In genomic region chr9:109245300-109245897, GRCh38 we compare ENCODE assay signal across 15 cellular contexts.
A peak's percentile ranks its signal among the peaks of the same experiment; 100 is the strongest.
DNase-seq lines count a peak whose midpoint lies in the region; ATAC-seq and TF ChIP-seq lines count a peak whose summit lies in the region.
"Had no signal": no experiment of that assay in that cellular context is flagged by ENCODE, and none has a peak within 500 bp of the region (broad histone marks: within the 10 kb centered on the region; RNA-seq: fewer than 3 reads in every experiment).

No MANE protein-coding gene starts in this region.

- no peak for TF ChIP-seq CTCF in WTC11 (IDR thresholded peaks at IDR 0.05)

- no peak overlapping the region for H3K4me3 Mint-ChIP-seq in WTC11
- H3K4me3 Mint-ChIP-seq: activated CD8-positive, alpha-beta T cell treated with anti-CD3 and anti-CD28 coated beads, Interleukin-2, amount 10 ng/mL, durations not matched to agents 7 days and 5 days; activated naive CD8-positive, alpha-beta T cell treated with anti-CD3 and anti-CD28 coated beads, Interleukin-2, amount 10 ng/mL, durations not matched to agents 7 days and 5 days; CD8-positive, alpha-beta memory T cell; dendritic cell treated with granulocyte-macrophage colony-stimulating factor and Interleukin-4, amounts not matched to agents 40 ng/mL and 50 ng/mL, for 4 days; natural killer cell had no signal

- no peaks in the 10 kb centered on the region for H3K27me3 Mint-ChIP-seq in WTC11 (ENCODE audit: low read depth)

- POLR2A ChIA-PET in WTC11 (lab: Charles Lee), result no interaction called here

- CTCF ChIA-PET in WTC11 (lab: Charles Lee), result interaction anchor here (0.6 to 0.7 kb wide), 2 partner anchors 136 to 168 kb away, joined by 3 read pairs; no protein-coding TSS in a partner anchor

- intact Hi-C loops in Right ventricle myocardium inferior (cut with DNase I) (loop anchor here (5.0 kb wide), 1 partner anchor 227 kb away; no protein-coding TSS in a partner anchor), cardiac septum (cut with DNase I) (loop anchor here (2.0 to 10.0 kb wide), 2 partner anchors 75 to 269 kb away; partner anchors contain the start of gene EPB41L4B), left cardiac atrium (cut with DNase I) (loop anchor here in 1 of 2 donors (2.0 kb wide), 1 partner anchor 71 kb away; no protein-coding TSS in a partner anchor)

- DNase-seq in Right ventricle myocardium inferior (ENCODE audit: missing footprints) (no peak), cardiac septum (ENCODE audit: low spot score) (no peak), WTC11 (ENCODE audit: low spot score) (no peak), left cardiac atrium (no peak), middle frontal gyrus (ENCODE audit: extremely low spot score, low spot score) (no peak)
- DNase-seq: activated naive CD8-positive, alpha-beta T cell treated with anti-CD3 and anti-CD28 coated beads, Interleukin-2, amount 10 ng/mL, durations not matched to agents 7 days and 5 days; central memory CD4-positive, alpha-beta T cell; MG63 had no signal

- peaks cover 11% of the 10 kb centered on the region; the same call in 1 of the 2 replicates for H3K36me3 Mint-ChIP-seq in WTC11
- H3K36me3 Mint-ChIP-seq: activated naive CD8-positive, alpha-beta T cell treated with anti-CD3 and anti-CD28 coated beads, Interleukin-2, amount 10 ng/mL, durations not matched to agents 7 days and 5 days; CD8-positive, alpha-beta memory T cell; natural killer cell had no signal

- no peaks in the 10 kb centered on the region for H3K9me3 Mint-ChIP-seq in WTC11
- H3K9me3 Mint-ChIP-seq: activated naive CD8-positive, alpha-beta T cell treated with anti-CD3 and anti-CD28 coated beads, Interleukin-2, amount 10 ng/mL, durations not matched to agents 7 days and 5 days; CD8-positive, alpha-beta memory T cell; dendritic cell treated with granulocyte-macrophage colony-stimulating factor and Interleukin-4, amounts not matched to agents 40 ng/mL and 50 ng/mL, for 4 days; natural killer cell had no signal

- H3K27ac Mint-ChIP-seq in WTC11, result peak overlapping the region; percentile 37
- H3K27ac Mint-ChIP-seq: activated CD8-positive, alpha-beta T cell treated with anti-CD3 and anti-CD28 coated beads, Interleukin-2, amount 10 ng/mL, durations not matched to agents 7 days and 5 days; activated naive CD8-positive, alpha-beta T cell treated with anti-CD3 and anti-CD28 coated beads, Interleukin-2, amount 10 ng/mL, durations not matched to agents 7 days and 5 days; CD8-positive, alpha-beta memory T cell; dendritic cell treated with granulocyte-macrophage colony-stimulating factor and Interleukin-4, amounts not matched to agents 40 ng/mL and 50 ng/mL, for 4 days; natural killer cell had no signal

- H3K4me1 Mint-ChIP-seq in WTC11, result peaks cover 57% of the 10 kb centered on the region
- H3K4me1 Mint-ChIP-seq: natural killer cell had no signal

- peak; percentile 85 for ATAC-seq in Right ventricle myocardium inferior
- ATAC-seq in WTC11, result no peak
- peak; percentile 59 to 83 for ATAC-seq in left cardiac atrium
- no peak for ATAC-seq in GM21423 (IDR thresholded peaks at IDR 0.05; ENCODE audit: unreplicated experiment)
- ATAC-seq in HG02852 (IDR thresholded peaks at IDR 0.05; ENCODE audit: unreplicated experiment), result no peak
- ATAC-seq in HG03460 (IDR thresholded peaks at IDR 0.05; ENCODE audit: unreplicated experiment), result no peak

TF ChIP-seq in WTC11, 78 proteins besides CTCF, POLR2A, EP300 and RAD21 (continues in another document):
- TF ChIP-seq ZNF121 (CRISPR knock-in tag; IDR thresholded peaks at IDR 0.05), result no peak
- TF ChIP-seq RORB (CRISPR knock-in tag; IDR thresholded peaks at IDR 0.05), result no peak
- no peak for TF ChIP-seq PRDM15 (CRISPR knock-in tag; IDR thresholded peaks at IDR 0.05)
- TF ChIP-seq RELA (CRISPR knock-in tag; IDR thresholded peaks at IDR 0.05; ENCODE audit: borderline replicate concordance), result no peak
- TF ChIP-seq GTF2I (CRISPR knock-in tag; conservative IDR thresholded peaks at IDR 0.05), result no peak
- no peak for TF ChIP-seq ATF2 (CRISPR knock-in tag; IDR thresholded peaks at IDR 0.05; ENCODE audit: borderline replicate concordance, low read depth)
- TF ChIP-seq FOXP1 (CRISPR knock-in tag; IDR thresholded peaks at IDR 0.05; ENCODE audit: borderline replicate concordance), result no peak
- TF ChIP-seq PRRX2 (CRISPR knock-in tag; IDR thresholded peaks at IDR 0.05), result no peak
- TF ChIP-seq ZNF232 (CRISPR knock-in tag; IDR thresholded peaks at IDR 0.05), result no peak
- TF ChIP-seq ZNF317 (CRISPR knock-in tag; IDR thresholded peaks at IDR 0.05; ENCODE audit: borderline replicate concordance, low read depth), result no peak
- no peak for TF ChIP-seq IRF1 (CRISPR knock-in tag; IDR thresholded peaks at IDR 0.05)
- no peak for TF ChIP-seq ARID4B (CRISPR knock-in tag; IDR thresholded peaks at IDR 0.05; ENCODE audit: borderline replicate concordance)
- no peak for TF ChIP-seq ZNF671 (CRISPR knock-in tag; IDR thresholded peaks at IDR 0.05)
- TF ChIP-seq NFE2L1 (CRISPR knock-in tag; IDR thresholded peaks at IDR 0.05), result no peak

Comparison
In these comparisons a context has a peak if more than half of its experiments do, and no peak if none do; other contexts are left out.
1. ATAC-seq: peak in Right ventricle myocardium inferior (single experiment) and left cardiac atrium (2 of 2); none in WTC11 (single experiment), GM21423 (single experiment), HG02852 (single experiment) and HG03460 (single experiment).